In the genomic region with DNA sequence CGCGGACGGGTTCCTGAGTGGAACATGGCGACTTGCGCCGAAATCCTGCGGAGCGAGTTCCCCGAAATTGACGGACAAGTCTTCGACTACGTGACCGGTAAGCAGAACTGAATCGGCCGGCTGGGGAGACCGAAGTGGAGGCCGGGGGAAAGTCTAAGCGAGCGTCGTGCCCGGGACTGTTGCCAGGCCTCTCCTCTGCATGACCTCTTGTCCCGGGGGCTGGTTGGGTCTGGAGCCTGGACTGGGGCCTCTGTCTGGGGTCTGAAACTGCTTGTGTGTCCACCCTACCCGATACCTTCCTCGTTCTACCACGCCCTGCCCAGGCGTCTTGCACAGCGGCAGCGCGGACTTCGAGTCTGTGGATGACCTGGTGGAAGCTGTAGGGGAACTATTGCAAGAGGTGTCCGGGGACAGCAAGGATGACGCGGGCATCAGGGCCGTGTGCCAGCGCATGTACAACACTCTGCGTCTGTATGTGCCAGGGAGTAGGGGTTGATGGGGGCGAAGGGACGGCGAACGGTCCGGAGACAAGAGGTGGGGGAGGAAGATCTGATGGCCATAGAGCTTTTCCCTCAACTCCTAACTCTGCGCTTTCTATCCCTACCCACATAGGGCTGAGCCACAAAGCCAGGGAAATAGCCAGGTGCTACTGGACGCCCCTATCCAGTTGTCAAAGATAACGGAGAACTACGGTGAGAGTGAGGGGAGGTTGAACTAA, we compare ENCODE assay signal across 7 cellular contexts. TPM values are rescaled to one million over a fixed set of nuclear protein-coding genes. Genes with fewer than 3 reads are reported as not detected.
DNase-seq lines count a peak whose midpoint lies in the region; ATAC-seq and TF ChIP-seq lines count a peak whose summit lies in the region.

A gene with protein sequence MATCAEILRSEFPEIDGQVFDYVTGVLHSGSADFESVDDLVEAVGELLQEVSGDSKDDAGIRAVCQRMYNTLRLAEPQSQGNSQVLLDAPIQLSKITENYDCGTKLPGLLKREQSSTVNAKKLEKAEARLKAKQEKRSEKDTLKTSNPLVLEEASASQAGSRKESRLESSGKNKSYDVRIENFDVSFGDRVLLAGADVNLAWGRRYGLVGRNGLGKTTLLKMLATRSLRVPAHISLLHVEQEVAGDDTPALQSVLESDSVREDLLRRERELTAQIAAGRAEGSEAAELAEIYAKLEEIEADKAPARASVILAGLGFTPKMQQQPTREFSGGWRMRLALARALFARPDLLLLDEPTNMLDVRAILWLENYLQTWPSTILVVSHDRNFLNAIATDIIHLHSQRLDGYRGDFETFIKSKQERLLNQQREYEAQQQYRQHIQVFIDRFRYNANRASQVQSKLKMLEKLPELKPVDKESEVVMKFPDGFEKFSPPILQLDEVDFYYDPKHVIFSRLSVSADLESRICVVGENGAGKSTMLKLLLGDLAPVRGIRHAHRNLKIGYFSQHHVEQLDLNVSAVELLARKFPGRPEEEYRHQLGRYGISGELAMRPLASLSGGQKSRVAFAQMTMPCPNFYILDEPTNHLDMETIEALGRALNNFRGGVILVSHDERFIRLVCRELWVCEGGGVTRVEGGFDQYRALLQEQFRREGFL (plus strand): TSS at position 16 of the 718 bp plus-strand sequence. CDS start 9 bp downstream, at position 25.

- peak within 1 kb of the TSS; percentile 84 to 90 (median 86) for H3K27ac ChIP-seq in transverse colon

- 1% methylated on average over 45 of the region's 45 CpGs; no CpG with 5 or more reads in 1 of the 2 donors for WGBS in transverse colon (ENCODE audit: low coverage in 1 of 2), 2 donors

- peak; percentile 87 for TF ChIP-seq POLR2A in transverse colon (IDR thresholded peaks at IDR 0.05)

- no peaks in the 10 kb centered on the region for H3K27me3 ChIP-seq in NT2/D1 (ENCODE audit: insufficient read depth, insufficient read length)
- no peaks in the 10 kb centered on the region for H3K27me3 ChIP-seq in transverse colon

- no peak for DNase-seq in HFF-Myc (ENCODE audit: extremely low read depth, low read depth)
- no peak for DNase-seq in NT2/D1 (ENCODE audit: low read depth, low spot score)
- peak; percentile 51 to 59 for DNase-seq in lung microvascular endothelial cell (ENCODE audit: low read depth in 2 of 2)
- peak; percentile 59 for DNase-seq in transverse colon
- no peak for DNase-seq in NCI-H2081 treated with DMSO at 0.1 percent for 48 hours (lab: John Stamatoyannopoulos, UW)

- H3K36me3 ChIP-seq in NT2/D1 (ENCODE audit: insufficient read depth, insufficient read length, low read length) (peaks cover 79% of the 10 kb centered on the region), transverse colon (peaks cover 0 to 57% (median 27%) of the 10 kb centered on the region in 4 donors)

- H3K4me1 ChIP-seq in NT2/D1 (ENCODE audit: insufficient read depth, insufficient read length) (peaks cover 6% of the 10 kb centered on the region), transverse colon (peaks cover 15 to 29% (median 20%) of the 10 kb centered on the region in 4 donors)

- peak within 1 kb of the TSS; percentile 94 for H3K27ac Mint-ChIP-seq in dendritic cell treated with granulocyte-macrophage colony-stimulating factor and Interleukin-4, amounts not matched to agents 40 ng/mL and 50 ng/mL, for 4 days

- H3K4me3 ChIP-seq in HFF-Myc (replicated peaks; ENCODE audit: low read depth, low read length) (peak within 1 kb of the TSS; percentile 97), NT2/D1 (ENCODE audit: insufficient read length, low read depth) (peak within 1 kb of the TSS; percentile 98), transverse colon (peak within 1 kb of the TSS; percentile 65 to 88 (median 80))

- TF ChIP-seq CTCF in HFF-Myc (IDR thresholded peaks at IDR 0.05; ENCODE audit: low read depth, low read length, missing control alignments) (no peak), transverse colon (IDR thresholded peaks at IDR 0.05) (no peak)

- H3K9me3 ChIP-seq in NT2/D1 (ENCODE audit: insufficient read depth, low read length) (no peaks in the 10 kb centered on the region), transverse colon (no peaks in the 10 kb centered on the region)

- intact Hi-C loops in dendritic cell treated with granulocyte-macrophage colony-stimulating factor and Interleukin-4, amounts not matched to agents 40 ng/mL and 50 ng/mL, for 4 days (cut with micrococcal nuclease) = loop anchor here (1.0 to 5.0 kb wide), 3 partner anchors 12 to 111 kb away; partner anchors contain the start of genes AP2M1, EIF2B5 and PSMD2
- intact Hi-C loops in transverse colon (cut with DNase I; ENCODE audit: low total_unique reads) = loop anchor here (10.0 kb wide), 1 partner anchor 52 kb away; the partner anchor contains the start of gene EIF2B5

- peak; percentile 44 for ATAC-seq in GM18511 (IDR thresholded peaks at IDR 0.05; ENCODE audit: unreplicated experiment)

- peak within 1 kb of the TSS; percentile 96 for H3K4me3 Mint-ChIP-seq in dendritic cell treated with granulocyte-macrophage colony-stimulating factor and Interleukin-4, amounts not matched to agents 40 ng/mL and 50 ng/mL, for 4 days

- H3K36me3 Mint-ChIP-seq in dendritic cell treated with granulocyte-macrophage colony-stimulating factor and Interleukin-4, amounts not matched to agents 40 ng/mL and 50 ng/mL, for 4 days (ENCODE audit: low read depth) = peaks cover 97% of the 10 kb centered on the region

- H3K9ac ChIP-seq in NT2/D1 (ENCODE audit: insufficient read length, low read depth) = peak within 1 kb of the TSS; percentile 98

- TF ChIP-seq EP300 in transverse colon (IDR thresholded peaks at IDR 0.05; ENCODE audit: low read depth) = no peak

- H3K27me3 Mint-ChIP-seq in dendritic cell treated with granulocyte-macrophage colony-stimulating factor and Interleukin-4, amounts not matched to agents 40 ng/mL and 50 ng/mL, for 4 days = no peaks in the 10 kb centered on the region

- in situ Hi-C loops in transverse colon (cut with MboI; ENCODE audit: low pct_ligation_motif_present in 1 of 4, low pct_unique_long_range_greater_than_20kb in 1 of 4, low sequenced_read_pairs in 3 of 4) = no loop called here

- peaks cover 71% of the 10 kb centered on the region for H3K4me1 Mint-ChIP-seq in dendritic cell treated with granulocyte-macrophage colony-stimulating factor and Interleukin-4, amounts not matched to agents 40 ng/mL and 50 ng/mL, for 4 days (ENCODE audit: low read depth)

- no peaks in the 10 kb centered on the region for H3K9me3 Mint-ChIP-seq in dendritic cell treated with granulocyte-macrophage colony-stimulating factor and Interleukin-4, amounts not matched to agents 40 ng/mL and 50 ng/mL, for 4 days

RNA-seq across cellular contexts. Expression of the gene that starts here (rescaled TPM):
- total RNA-seq in lung microvascular endothelial cell (42.7 and 57.5 TPM in 2 replicates), transverse colon (100 to 1,000 TPM in 2 of 4 donors, 10 to 100 TPM in 2; 58.6 to 286 (median 133) TPM)

Comparison
In these comparisons a context has a peak if more than half of its experiments do, and no peak if none do; other contexts are left out.
1. DNase-seq: peak in lung microvascular endothelial cell (2 of 2) and transverse colon (single experiment); none in HFF-Myc (single experiment), NT2/D1 (single experiment) and NCI-H2081 treated with DMSO at 0.1 percent for 48 hours (single experiment).
2. Peak in every context shown above with its lines, with median percentiles within 50 percentile points of each other: H3K4me3 ChIP-seq.